Comparison of ENCODE assay signal across 8 cellular contexts in the genomic region with DNA sequence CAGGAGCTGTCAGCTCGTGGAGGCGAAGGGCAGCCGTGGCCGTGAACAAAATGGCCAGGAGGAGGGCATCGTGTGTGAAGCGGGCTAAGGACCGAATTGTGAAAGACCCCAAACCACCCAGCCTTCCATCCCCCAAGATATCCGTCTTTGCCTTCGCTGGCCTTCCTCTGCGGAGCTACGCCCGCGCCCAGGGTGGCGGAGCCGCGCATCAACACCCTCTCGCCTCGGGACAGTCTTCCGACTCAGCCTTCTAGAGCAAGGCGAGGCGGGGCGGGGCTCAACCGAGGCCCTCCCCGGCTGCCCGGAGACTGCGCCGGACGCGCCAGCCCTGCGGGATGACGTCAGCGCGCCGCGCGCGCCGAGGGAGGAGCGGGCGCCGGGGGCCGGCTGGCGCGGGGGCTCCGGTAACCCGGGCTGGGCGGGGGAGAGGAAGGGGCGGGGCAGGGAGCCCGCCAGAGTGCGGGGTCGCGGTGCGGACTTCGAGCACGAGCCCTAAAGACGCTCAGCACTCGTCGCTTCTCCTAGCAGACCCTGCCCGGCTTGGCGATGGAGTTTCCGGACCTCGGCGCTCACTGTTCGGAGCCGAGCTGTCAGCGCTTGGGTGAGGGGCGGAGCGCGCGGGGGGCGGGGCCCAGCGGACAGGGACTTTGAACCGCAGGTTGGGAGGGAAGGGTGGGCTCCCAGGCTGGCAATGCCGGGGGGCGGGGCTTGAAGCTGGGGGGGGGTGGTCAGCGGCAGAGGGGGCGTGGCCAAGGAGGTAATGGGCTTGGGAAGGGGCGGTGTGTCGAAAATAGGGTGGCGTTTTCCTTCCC. TPM values are rescaled to one million over a fixed set of nuclear protein-coding genes. Genes with fewer than 3 reads are reported as not detected.
A peak's percentile ranks its signal among the peaks of the same experiment; 100 is the strongest.
DNase-seq lines count a peak whose midpoint lies in the region; ATAC-seq, FAIRE-seq and TF ChIP-seq lines count a peak whose summit lies in the region.

ZFAND2B (plus strand) TSS at position 341 of the 812 bp plus-strand sequence; CDS start at position 547, 206 bp downstream.

- FAIRE-seq in kidney (lab: Jason Lieb, UNC), result no peak

- peak; percentile 97 for DNase-seq in Ammon's horn (ENCODE audit: low spot score)
- DNase-seq in NCI-H460 (ENCODE audit: extremely low read depth, low read depth), result peak; percentile 92
- DNase-seq in activated CD4-positive, CD25-positive, alpha-beta regulatory T cell treated with anti-CD3 and anti-CD28 coated beads, Interleukin-2, amount 50 U/mL, for 72 hours, result peak; percentile 97
- DNase-seq in cerebellar cortex (ENCODE audit: low spot score), result peak; percentile 93
- DNase-seq in kidney, result peak; percentile 98
- DNase-seq in stimulated activated CD4-positive, alpha-beta T cell treated with anti-CD3 and anti-CD28 coated beads, Interleukin-15, amount 100 ng/mL, for 24 hours, result peak; percentile 96

- peak within 1 kb of the TSS; percentile 92 to 100 for H3K9ac ChIP-seq in kidney (ENCODE audit: low read length in 2 of 2)

- peak within 1 kb of the TSS; percentile 97 to 98 for H3K27ac ChIP-seq in kidney (ENCODE audit: low read depth in 2 of 2, low read length in 2 of 2)

- peak; percentile 97 for ATAC-seq in HG03432 (IDR thresholded peaks at IDR 0.05; ENCODE audit: unreplicated experiment)

- H3K4me3 ChIP-seq in kidney (ENCODE audit: low read length in 2 of 2), result peak within 1 kb of the TSS; percentile 89 to 92

- no peak for TF ChIP-seq CTCF in kidney (IDR thresholded peaks at IDR 0.05; ENCODE audit: borderline replicate concordance, extremely low read depth, insufficient read depth)

- no peaks in the 10 kb centered on the region for H3K9me3 ChIP-seq in kidney (ENCODE audit: control insufficient read depth in 1 of 2, low read length in 2 of 2)

- H3K4me1 ChIP-seq in kidney (ENCODE audit: control insufficient read depth in 1 of 2, insufficient read depth in 1 of 2, low read depth in 1 of 2, low read length in 2 of 2), result peaks cover 8 to 14% of the 10 kb centered on the region in 2 donors

- intact Hi-C loops in kidney (cut with DNase I), result no loop called here

- peaks cover 10 to 19% of the 10 kb centered on the region in 2 donors for H3K36me3 ChIP-seq in kidney (ENCODE audit: control insufficient read depth in 1 of 2, insufficient read depth in 2 of 2, low read length in 2 of 2)

- TF ChIP-seq POLR2A in GM19193 (IDR thresholded peaks at IDR 0.05; ENCODE audit: extremely low read depth, insufficient read depth, insufficient read length), result peak; percentile 98

RNA-seq across cellular contexts. Expression of gene ZFAND2B, which starts in this region (rescaled TPM):
- total RNA-seq in NCI-H460 (2014; rRNA removed; shearing (Covaris generic)), result 21.5 and 22.1 TPM in 2 replicates
- polyA plus RNA-seq in NCI-H460 (2014; cell fraction: nucleus; rRNA removed), result 45.2 and 59.3 TPM in 2 replicates
- 44.8 TPM for total RNA-seq in kidney
- polyA plus RNA-seq in kidney (ENCODE audit: insufficient read depth, low read depth, low replicate concordance), result 72.6 TPM

Comparison
In these comparisons a context has a peak if more than half of its experiments do, and no peak if none do; other contexts are left out.
1. Peak in every context shown above with its lines: DNase-seq, ATAC-seq, H3K4me3 ChIP-seq and H3K27ac ChIP-seq.